ENCODE assay signal across 1 cellular context in genomic region chr6:1639430-1639829, GRCh38.
TF ChIP-seq lines count a peak whose summit lies in the region.

No MANE protein-coding gene starts in this region.

TF ChIP-seq in K562, 482 proteins besides CTCF, POLR2A, EP300 and RAD21 (continued from another document):
- TF ChIP-seq TAF1 (IDR thresholded peaks at IDR 0.05; ENCODE audit: control insufficient read depth, extremely low read depth, insufficient read depth, low read length, severe bottlenecking) (no peak), PHF20 (IDR thresholded peaks at IDR 0.05; ENCODE audit: partially characterized antibody) (no peak), PRMT5 (CRISPR knock-in tag; IDR thresholded peaks at IDR 0.05) (no peak), CCAR2 (IDR thresholded peaks at IDR 0.05; ENCODE audit: low read depth, low read length) (no peak), MAFG (tag; conservative IDR thresholded peaks at IDR 0.05) (no peak), ZNF174 (CRISPR knock-in tag; IDR thresholded peaks at IDR 0.05) (no peak), GTF2F1 (IDR thresholded peaks at IDR 0.05; ENCODE audit: low read depth, low read length) (no peak), ZNF77 (CRISPR knock-in tag; IDR thresholded peaks at IDR 0.05) (no peak)
